In the genomic region with DNA sequence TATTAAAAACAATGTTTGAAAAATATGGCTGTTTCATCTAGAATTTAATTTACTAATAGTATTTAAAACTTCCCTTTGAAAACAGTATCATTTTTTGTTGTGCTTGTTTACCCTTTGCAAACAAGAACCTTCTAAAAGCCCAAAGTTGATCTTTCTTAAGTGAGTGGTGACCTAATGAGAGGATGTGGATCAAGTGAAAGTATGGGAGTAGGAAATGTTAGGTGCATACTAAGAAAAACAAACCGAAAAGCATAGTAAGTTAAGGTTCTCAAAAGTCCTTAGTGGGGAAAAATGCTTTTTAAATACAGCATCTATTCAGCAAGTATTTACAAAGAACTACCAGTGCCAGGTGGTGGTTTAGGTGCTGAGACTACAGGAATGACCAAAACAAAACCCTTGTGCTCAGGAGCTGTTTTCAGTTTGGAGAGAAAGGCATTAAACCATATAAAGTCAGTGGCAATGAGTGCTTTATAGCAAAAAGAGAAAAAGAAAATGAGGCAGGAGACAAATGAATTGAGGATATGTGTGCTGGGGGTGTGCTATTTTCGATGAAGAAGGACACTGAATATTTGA, we compare ENCODE assay signal across 13 cellular contexts. TPM values are rescaled to one million over a fixed set of nuclear protein-coding genes. Genes with fewer than 3 reads are reported as not detected.
DNase-seq lines count a peak whose midpoint lies in the region; ATAC-seq and TF ChIP-seq lines count a peak whose summit lies in the region.
"Had no signal": no experiment of that assay in that cellular context is flagged by ENCODE, and none has a peak within 500 bp of the region (broad histone marks: within the 10 kb centered on the region; RNA-seq: fewer than 3 reads in every experiment).

No MANE protein-coding gene starts in this region.

- TF ChIP-seq CTCF in CD4-positive, alpha-beta T cell (IDR thresholded peaks at IDR 0.05), result no peak
- TF ChIP-seq CTCF in mammary epithelial cell (conservative IDR thresholded peaks at IDR 0.05 in 1 of 2, IDR thresholded peaks at IDR 0.05 in 1 of 2; ENCODE audit: extremely low read depth in 1 of 2, insufficient read depth in 1 of 2, low read depth in 1 of 2, low read length in 2 of 2), result no peak
- TF ChIP-seq CTCF in spleen (IDR thresholded peaks at IDR 0.05 in 8 of 11, conservative IDR thresholded peaks at IDR 0.05 in 3 of 11), result no peak

- H3K9ac ChIP-seq in endocrine pancreas (ENCODE audit: control insufficient read depth, insufficient read depth, low read length), result no peak overlapping the region
- H3K9ac ChIP-seq in mammary epithelial cell (ENCODE audit: insufficient read depth, low read length), result no peak overlapping the region

- peaks cover 42% of the 10 kb centered on the region for H3K4me1 Mint-ChIP-seq in CD4-positive, alpha-beta T cell (ENCODE audit: low read depth)

- no peak for DNase-seq in CD4-positive, alpha-beta T cell
- DNase-seq in mammary epithelial cell (no peak), spleen (no peak), AG20443 (ENCODE audit: low spot score) (no peak)
- no peak for DNase-seq in stimulated activated CD4-positive, alpha-beta T cell treated with anti-CD3 and anti-CD28 coated beads, Interleukin-4, amount 100 ng/mL, for 1 hour
- DNase-seq: activated CD4-positive, alpha-beta T cell treated with anti-CD3 and anti-CD28 coated beads for 4 hours; KBM-7; kidney glomerular epithelial cell; NCI-H446 treated with DMSO at 0.1 percent for 48 hours; Right ventricle myocardium superior had no signal

- H3K27ac ChIP-seq in CD4-positive, alpha-beta T cell (ENCODE audit: low read depth, low read length), result no peak overlapping the region
- H3K27ac ChIP-seq in mammary epithelial cell (ENCODE audit: insufficient read depth, low read depth, low read length) (no peak overlapping the region), spleen (peak overlapping the region in 1 of 8 donors; percentile 5)

- CTCF ChIA-PET in CD4-positive, alpha-beta T cell (lab: Charles Lee), result interaction anchor here (0.8 to 4.3 kb wide), 7 partner anchors 11 to 226 kb away, joined by 3 to 14 read pairs (median 5); partner anchors contain the start of gene RNF146
- CTCF ChIA-PET in mammary epithelial cell (lab: Charles Lee; ENCODE audit: low non-redundant PET), result no interaction called here

- dilution Hi-C loops in mammary epithelial cell (cut with HindIII; ENCODE audit: low sequenced_read_pairs), result no loop called here

- ATAC-seq in CD4-positive, alpha-beta T cell (ENCODE audit: poor library complexity), result no peak
- peak; percentile 52 for ATAC-seq in GM19438 (IDR thresholded peaks at IDR 0.05; ENCODE audit: low read depth, unreplicated experiment)
- peak; percentile 31 for ATAC-seq in HG03159 (IDR thresholded peaks at IDR 0.05; ENCODE audit: unreplicated experiment)

- intact Hi-C loops in CD4-positive, alpha-beta T cell (cut with DNase I, micrococcal nuclease), result no loop called here
- intact Hi-C loops in mammary epithelial cell (cut with micrococcal nuclease) (no loop called here), spleen (cut with DNase I; ENCODE audit: low total_unique reads) (no loop called here)

- POLR2A ChIA-PET in CD4-positive, alpha-beta T cell (lab: Charles Lee), result interaction anchor here (1.4 to 2.3 kb wide), 2 partner anchors 24 to 52 kb away, joined by 3 to 12 read pairs; partner anchors contain the start of gene RNF146

- peaks cover 12% of the 10 kb centered on the region for H3K4me1 ChIP-seq in endocrine pancreas (ENCODE audit: control insufficient read depth, insufficient read depth, low read length)
- no peaks in the 10 kb centered on the region for H3K4me1 ChIP-seq in mammary epithelial cell (ENCODE audit: insufficient read depth, low read length)
- H3K4me1 ChIP-seq in spleen, result peaks cover 0 to 27% (median 20%) of the 10 kb centered on the region in 6 donors

- no peaks in the 10 kb centered on the region for H4K20me1 ChIP-seq in mammary epithelial cell (ENCODE audit: insufficient read depth, low read length)

- H3K79me2 ChIP-seq in mammary epithelial cell (ENCODE audit: insufficient read depth, low read length), result peaks cover 3% of the 10 kb centered on the region

- H3K36me3 ChIP-seq in endocrine pancreas (ENCODE audit: control insufficient read depth, insufficient read depth, low read length), result peaks cover 12% of the 10 kb centered on the region
- peaks cover 18% of the 10 kb centered on the region for H3K36me3 ChIP-seq in mammary epithelial cell (ENCODE audit: insufficient read depth, low read length)
- H3K36me3 ChIP-seq in spleen, result peaks cover 0 to 72% (median 25%) of the 10 kb centered on the region in 6 donors

- in situ Hi-C loops in mammary epithelial cell (cut with MboI; ENCODE audit: low sequenced_read_pairs in 2 of 2), result no loop called here

- peak overlapping the region; percentile 70 for H3K4me3 ChIP-seq in endocrine pancreas (ENCODE audit: control insufficient read depth, insufficient read depth, low read length)
- no peak overlapping the region for H3K4me3 ChIP-seq in mammary epithelial cell (replicated peaks in 1 of 3; ENCODE audit: insufficient read depth in 1 of 3, low read depth in 2 of 3, low read length in 3 of 3)
- no peak overlapping the region for H3K4me3 ChIP-seq in spleen

- BruUV-seq in mammary epithelial cell (replicated peaks; lab: Mats Ljungman, UMichigan), result no TSS peak

- WGBS in mammary epithelial cell (ENCODE audit: low coverage, missing lambda C conversion rate), result 97% methylated on average over 2 of the region's 2 CpGs
- WGBS in spleen, 5 donors, result 75 to 95% (median 81%) methylated on average over 2 of the region's 2 CpGs

- H3K4me2 ChIP-seq in mammary epithelial cell (ENCODE audit: insufficient read depth, low read depth, low read length), result no peak overlapping the region

- peaks cover 55% of the 10 kb centered on the region for H3K36me3 Mint-ChIP-seq in CD4-positive, alpha-beta T cell (ENCODE audit: low read depth)

- H2AFZ ChIP-seq in mammary epithelial cell (ENCODE audit: low read depth, low read length), result no peak overlapping the region

- H3K9me3 ChIP-seq in CD4-positive, alpha-beta T cell (ENCODE audit: control insufficient read depth, low read length), result no peaks in the 10 kb centered on the region
- no peaks in the 10 kb centered on the region for H3K9me3 ChIP-seq in endocrine pancreas (ENCODE audit: control insufficient read depth, low read length)
- H3K9me3 ChIP-seq in mammary epithelial cell (replicated peaks; ENCODE audit: insufficient read depth, low read length), result no peaks in the 10 kb centered on the region
- no peaks in the 10 kb centered on the region for H3K9me3 ChIP-seq in spleen

- H3K4me3 Mint-ChIP-seq in CD4-positive, alpha-beta T cell, result no peak overlapping the region

- H3K27ac Mint-ChIP-seq in CD4-positive, alpha-beta T cell, result peak overlapping the region; percentile 38

- H3K27me3 ChIP-seq in CD4-positive, alpha-beta T cell (ENCODE audit: control insufficient read depth, insufficient read depth, low read length), result no peaks in the 10 kb centered on the region
- no peaks in the 10 kb centered on the region for H3K27me3 ChIP-seq in endocrine pancreas (ENCODE audit: control insufficient read depth, insufficient read depth, low read length)
- H3K27me3 ChIP-seq in mammary epithelial cell (ENCODE audit: insufficient read depth, low read length), result no peaks in the 10 kb centered on the region
- H3K27me3 ChIP-seq in spleen (replicated peaks in 1 of 7), result no peaks in the 10 kb centered on the region

- H3K27me3 Mint-ChIP-seq in CD4-positive, alpha-beta T cell, result no peaks in the 10 kb centered on the region

- TF ChIP-seq POLR2A in spleen (IDR thresholded peaks at IDR 0.05), result no peak

- H3K9me3 Mint-ChIP-seq in CD4-positive, alpha-beta T cell, result no peaks in the 10 kb centered on the region

RNA-seq across cellular contexts. Expression of gene RNF146, which starts 23.8 kb away (rescaled TPM):
- total RNA-seq in CD4-positive, alpha-beta T cell, result 10 to 100 TPM; 12.5 to 14.1 TPM
- total RNA-seq in mammary epithelial cell, result 10 to 100 TPM; 28.8 to 37.5 TPM
- polyA plus RNA-seq in mammary epithelial cell, result 14.5 TPM
- polyA minus RNA-seq in mammary epithelial cell, result 15.7 TPM
- total RNA-seq in spleen, result 100 to 1,000 TPM in 2 of 7 donors, 10 to 100 TPM in 5; 43.9 to 125 (median 79.3) TPM
- polyA plus RNA-seq in spleen, result 10 to 100 TPM; 31.5 to 48.9 (median 41.7) TPM

RNA-seq across cellular contexts. Expression of gene ECHDC1, which starts 52.9 kb away (rescaled TPM):
- total RNA-seq in CD4-positive, alpha-beta T cell, result 1 to 10 TPM; 6.5 to 7.4 TPM
- total RNA-seq in mammary epithelial cell (10 to 100 TPM; 54.2 to 54.9 TPM), spleen (10 to 100 TPM; 41.0 to 60.4 (median 50.4) TPM)
- polyA plus RNA-seq in mammary epithelial cell (43.5 TPM), spleen (10 to 100 TPM; 31.3 to 44.0 (median 43.2) TPM)
- 36.8 TPM for polyA minus RNA-seq in mammary epithelial cell

Comparison
In these comparisons a context has a peak if more than half of its experiments do, and no peak if none do; other contexts are left out.
1. RNA of gene ECHDC1, which starts 52.9 kb away (total RNA-seq): 54.2 to 54.9 TPM in mammary epithelial cell and 41.0 to 60.4 TPM in spleen; 6.5 to 7.4 TPM in CD4-positive, alpha-beta T cell; every median in the first group is over 4 times any median in the second.